ENCODE assay signal across 8 cellular contexts in genomic region chr2:15591692-15592463, GRCh38. TPM values are rescaled to one million over a fixed set of nuclear protein-coding genes. Genes with fewer than 3 reads are reported as not detected.
DNase-seq lines count a peak whose midpoint lies in the region; ATAC-seq and TF ChIP-seq lines count a peak whose summit lies in the region.

Gene DDX1, plus strand, starts transcription at chr2:15591868. Its CDS starts 66 bp downstream, at chr2:15591934.

- H3K4me3 Mint-ChIP-seq in activated CD8-positive, alpha-beta T cell treated with anti-CD3 and anti-CD28 coated beads, Interleukin-2, amount 10 ng/mL, durations not matched to agents 7 days and 5 days, result peak within 1 kb of the TSS; percentile 82

- POLR2A ChIA-PET in activated CD8-positive, alpha-beta T cell treated with anti-CD3 and anti-CD28 coated beads, Interleukin-2, amount 10 ng/mL, durations not matched to agents 7 days and 5 days (lab: Charles Lee), result interaction anchor here (0.6 to 2.1 kb wide), 4 partner anchors 30 to 598 kb away, joined by 3 to 8 read pairs (median 4); partner anchors contain the start of gene NBAS

- ATAC-seq in GM19395 (IDR thresholded peaks at IDR 0.05; ENCODE audit: unreplicated experiment) (peak; percentile 90), HG03558 (IDR thresholded peaks at IDR 0.05; ENCODE audit: extremely low read depth, unreplicated experiment) (peak; percentile 82), lung (ENCODE audit: insufficient read depth, low FRiP score) (peak; percentile 99)
- ATAC-seq in activated CD8-positive, alpha-beta T cell treated with anti-CD3 and anti-CD28 coated beads, Interleukin-2, amount 10 ng/mL, durations not matched to agents 7 days and 5 days, result peak; percentile 97

- peaks cover 33% of the 10 kb centered on the region for H3K4me1 Mint-ChIP-seq in activated CD8-positive, alpha-beta T cell treated with anti-CD3 and anti-CD28 coated beads, Interleukin-2, amount 10 ng/mL, durations not matched to agents 7 days and 5 days (ENCODE audit: low read depth)

- H3K9me3 ChIP-seq in ectodermal cell (ENCODE audit: control insufficient read depth, low read length), result no peaks in the 10 kb centered on the region
- H3K9me3 ChIP-seq in lung (ENCODE audit: control insufficient read depth in 2 of 2, insufficient read depth in 1 of 2, low read length in 1 of 2), result no peaks in the 10 kb centered on the region

- H3K36me3 ChIP-seq in ectodermal cell (ENCODE audit: control insufficient read depth, insufficient read depth, low read length) (peaks cover 3% of the 10 kb centered on the region), lung (ENCODE audit: control insufficient read depth in 2 of 2, insufficient read depth in 2 of 2, low read length in 2 of 2) (peaks cover 0 to 11% of the 10 kb centered on the region in 2 donors)

- 0 to 1% methylated on average over 67 to 68 of the region's 68 CpGs for WGBS in ectodermal cell, 2 experiments
- 0% methylated on average over 63 to 68 of the region's 68 CpGs for WGBS in lung, 2 donors

- no peaks in the 10 kb centered on the region for H3K27me3 Mint-ChIP-seq in activated CD8-positive, alpha-beta T cell treated with anti-CD3 and anti-CD28 coated beads, Interleukin-2, amount 10 ng/mL, durations not matched to agents 7 days and 5 days (ENCODE audit: low read depth)

- peaks cover 20% of the 10 kb centered on the region for H3K36me3 Mint-ChIP-seq in activated CD8-positive, alpha-beta T cell treated with anti-CD3 and anti-CD28 coated beads, Interleukin-2, amount 10 ng/mL, durations not matched to agents 7 days and 5 days (ENCODE audit: low read depth)

- CTCF ChIA-PET in activated CD8-positive, alpha-beta T cell treated with anti-CD3 and anti-CD28 coated beads, Interleukin-2, amount 10 ng/mL, durations not matched to agents 7 days and 5 days (lab: Charles Lee), result interaction anchor here (0.8 to 1.2 kb wide), 2 partner anchors 15 to 118 kb away, joined by 3 to 6 read pairs; no protein-coding TSS in a partner anchor

- no peak for TF ChIP-seq CTCF in lung (IDR thresholded peaks at IDR 0.05; ENCODE audit: control extremely low read depth, extremely low read depth)

- H3K27me3 ChIP-seq in ectodermal cell (ENCODE audit: control insufficient read depth, insufficient read depth, low read length, poor library complexity, severe bottlenecking), result no peaks in the 10 kb centered on the region
- no peaks in the 10 kb centered on the region for H3K27me3 ChIP-seq in lung (ENCODE audit: control insufficient read depth, insufficient read depth)

- DNase-seq in CD1c-positive myeloid dendritic cell (ENCODE audit: extremely low spot score), result peak; percentile 89
- peak; percentile 74 for DNase-seq in NCI-H774 (lab: John Stamatoyannopoulos, UW)
- DNase-seq in activated CD8-positive, alpha-beta T cell treated with anti-CD3 and anti-CD28 coated beads, Interleukin-2, amount 10 ng/mL, durations not matched to agents 7 days and 5 days, result peak; percentile 86
- peak; percentile 90 for DNase-seq in lung (ENCODE audit: low spot score)
- DNase-seq in stimulated activated CD4-positive, alpha-beta T cell treated with anti-CD3 and anti-CD28 coated beads, TNF-alpha, amount 100 ng/mL, for 24 hours (ENCODE audit: low read depth in 3 of 3), result peak; percentile 73 to 85 (median 78)

- peaks cover 9% of the 10 kb centered on the region for H3K4me1 ChIP-seq in ectodermal cell (ENCODE audit: control insufficient read depth, insufficient read depth, low read length)
- peaks cover 2 to 8% of the 10 kb centered on the region in 2 donors for H3K4me1 ChIP-seq in lung (ENCODE audit: control insufficient read depth in 2 of 2, insufficient read depth in 2 of 2, low read length in 2 of 2)

- H3K27ac Mint-ChIP-seq in activated CD8-positive, alpha-beta T cell treated with anti-CD3 and anti-CD28 coated beads, Interleukin-2, amount 10 ng/mL, durations not matched to agents 7 days and 5 days, result peak within 1 kb of the TSS; percentile 88

- H3K27ac ChIP-seq in ectodermal cell (ENCODE audit: insufficient read depth, low read depth, low read length, poor library complexity, severe bottlenecking), result peak within 1 kb of the TSS; percentile 71
- peak within 1 kb of the TSS; percentile 91 to 98 for H3K27ac ChIP-seq in lung (ENCODE audit: low read depth in 1 of 2, low read length in 1 of 2)

- H3K9me3 Mint-ChIP-seq in activated CD8-positive, alpha-beta T cell treated with anti-CD3 and anti-CD28 coated beads, Interleukin-2, amount 10 ng/mL, durations not matched to agents 7 days and 5 days (ENCODE audit: insufficient read depth), result no peaks in the 10 kb centered on the region

- H3K4me3 ChIP-seq in ectodermal cell (ENCODE audit: insufficient read depth, low read depth, low read length), result peak within 1 kb of the TSS; percentile 73
- H3K4me3 ChIP-seq in lung, result peak within 1 kb of the TSS; percentile 97

RNA-seq across cellular contexts. Expression of gene DDX1, which starts in this region (rescaled TPM):
- 10 to 100 TPM; 70.2 to 72.1 TPM for total RNA-seq in activated CD8-positive, alpha-beta T cell treated with anti-CD3 and anti-CD28 coated beads, Interleukin-2, amount 10 ng/mL, durations not matched to agents 7 days and 5 days
- 116 TPM for polyA plus RNA-seq in ectodermal cell (2013, experiment 1 of 4)
- polyA plus RNA-seq in ectodermal cell (2013, experiment 2 of 4), result 130 TPM
- 90.5 TPM for polyA plus RNA-seq in ectodermal cell (2013, experiment 3 of 4)
- polyA plus RNA-seq in ectodermal cell (2013, experiment 4 of 4), result 97.2 TPM
- total RNA-seq in lung, result 10 to 100 TPM; 62.3 to 85.2 TPM
- 10 to 100 TPM; 53.7 to 58.8 TPM for polyA plus RNA-seq in lung

Comparison
In these comparisons a context has a peak if more than half of its experiments do, and no peak if none do; other contexts are left out.
1. Peak in every context shown above with its lines: DNase-seq, ATAC-seq, H3K4me3 ChIP-seq and H3K27ac ChIP-seq.